ENCODE assay signal across 21 cellular contexts in genomic region chr6:33190504-33191107, GRCh38.
"Had no signal": no experiment of that assay in that cellular context is flagged by ENCODE, and none has a peak within 500 bp of the region (broad histone marks: within the 10 kb centered on the region; RNA-seq: fewer than 3 reads in every experiment).

No MANE protein-coding gene starts in this region.

- H3K27me3 ChIP-seq: breast epithelium, dorsolateral prefrontal cortex, gastrocnemius medialis, vagina had no signal

- DNase-seq: activated CD4-positive, alpha-beta T cell treated with anti-CD3 and anti-CD28 coated beads, Interleukin-2, amount 50 U/mL, for 1 hour; activated CD4-positive, CD25-positive, alpha-beta regulatory T cell treated with anti-CD3 and anti-CD28 coated beads, Interleukin-2, amount 50 U/mL, for 72 hours; activated T-cell treated with anti-CD3 and anti-CD28 coated beads, Interleukin-2, amount 50 U/mL, for 1 hour; colonic mucosa; dorsolateral prefrontal cortex; esophagus squamous epithelium; gastrocnemius medialis; left cardiac atrium; occipital lobe; stimulated activated CD4-positive, alpha-beta T cell treated with anti-CD3 and anti-CD28 coated beads, Interleukin-4, amount 100 ng/mL, for 4 hours; transverse colon had no signal

- H3K4me3 ChIP-seq: breast epithelium, colonic mucosa, dorsolateral prefrontal cortex, esophagus squamous epithelium, gastrocnemius medialis, prostate gland, transverse colon, vagina had no signal

- H3K27ac Mint-ChIP-seq: activated naive CD4-positive, alpha-beta T cell treated with anti-CD3 and anti-CD28 coated beads, Interleukin-2, amount 50 U/mL, for 72 hours; memory B cell; natural killer cell treated with Interleukin-12 subunit alpha and Interleukin-12 subunit beta and Interleukin-15 and Interleukin-18, amount 100 ng/mL, for 72 hours; stimulated activated naive CD8-positive, alpha-beta T cell treated with anti-CD3 and anti-CD28 coated beads, Interleukin-15, Interleukin-2, amounts not matched to agents 100 ng/mL and 50 ng/mL, for 24 hours; T-helper 2 cell treated with Interferon-gamma antibody and Interleukin-4, amounts not matched to agents 5 μg/mL and 100 μg/mL, for 36 hours had no signal

- H3K9me3 ChIP-seq: breast epithelium, colonic mucosa, esophagus squamous epithelium, gastrocnemius medialis, prostate gland, transverse colon, vagina had no signal

- H3K9me3 Mint-ChIP-seq: activated naive CD4-positive, alpha-beta T cell treated with anti-CD3 and anti-CD28 coated beads, Interleukin-2, amount 50 U/mL, for 72 hours; central memory CD8-positive, alpha-beta T cell; natural killer cell treated with Interleukin-12 subunit alpha and Interleukin-12 subunit beta and Interleukin-15 and Interleukin-18, amount 100 ng/mL, for 72 hours; stimulated activated naive CD8-positive, alpha-beta T cell treated with anti-CD3 and anti-CD28 coated beads, Interleukin-15, Interleukin-2, amounts not matched to agents 100 ng/mL and 50 ng/mL, for 24 hours; T-helper 2 cell treated with Interferon-gamma antibody and Interleukin-4, amounts not matched to agents 5 μg/mL and 100 μg/mL, for 36 hours had no signal

- ATAC-seq: gastrocnemius medialis; left cardiac atrium; natural killer cell treated with Interleukin-12 subunit alpha and Interleukin-12 subunit beta and Interleukin-15 and Interleukin-18, amount 100 ng/mL, for 72 hours had no signal

- H3K27ac ChIP-seq: breast epithelium, colonic mucosa, esophagus squamous epithelium, prostate gland, transverse colon, vagina, VCaP had no signal

- H3K4me3 Mint-ChIP-seq: central memory CD8-positive, alpha-beta T cell; memory B cell; natural killer cell treated with Interleukin-12 subunit alpha and Interleukin-12 subunit beta and Interleukin-15 and Interleukin-18, amount 100 ng/mL, for 72 hours; stimulated activated naive CD8-positive, alpha-beta T cell treated with anti-CD3 and anti-CD28 coated beads, Interleukin-15, Interleukin-2, amounts not matched to agents 100 ng/mL and 50 ng/mL, for 24 hours; T-helper 2 cell treated with Interferon-gamma antibody and Interleukin-4, amounts not matched to agents 5 μg/mL and 100 μg/mL, for 36 hours had no signal

- H3K36me3 ChIP-seq: breast epithelium, colonic mucosa had no signal
